22 cellular contexts compared by ENCODE assay signal in genomic region chr11:61725632-61726280, GRCh38. TPM values are rescaled to one million over a fixed set of nuclear protein-coding genes. Genes with fewer than 3 reads are reported as not detected.
DNase-seq lines count a peak whose midpoint lies in the region; ATAC-seq, FAIRE-seq and TF ChIP-seq lines count a peak whose summit lies in the region.
"Had no signal": no experiment of that assay in that cellular context is flagged by ENCODE, and none has a peak within 500 bp of the region (broad histone marks: within the 10 kb centered on the region; RNA-seq: fewer than 3 reads in every experiment).

No MANE protein-coding gene starts in this region.

- intact Hi-C loops in HepG2 (cut with micrococcal nuclease; ENCODE audit: unreplicated experiment), result no loop called here
- intact Hi-C loops in right lobe of liver (cut with DNase I), result no loop called here

- H3K36me3 ChIP-seq in HepG2 (replicated peaks in 1 of 2; ENCODE audit: control insufficient read depth in 1 of 2, insufficient read depth in 2 of 2, low read length in 2 of 2) (peaks cover 12 to 48% of the 10 kb centered on the region in 2 experiments), right lobe of liver (no peaks in the 10 kb centered on the region), bronchial epithelial cell (ENCODE audit: control insufficient read depth, insufficient read depth, low read length) (no peaks in the 10 kb centered on the region)
- H3K36me3 ChIP-seq: prostate gland had no signal

- H3K27ac ChIP-seq in HepG2 (ENCODE audit: extremely low read length, insufficient read depth, low read length) (no peak overlapping the region), right lobe of liver (no peak overlapping the region)
- H3K27ac ChIP-seq: C4-2B, Peyer's patch had no signal

- no peak for TF ChIP-seq RAD21 in HepG2 (CRISPR knock-in tag; IDR thresholded peaks at IDR 0.05)

- H3K27me3 ChIP-seq in HepG2 (ENCODE audit: control insufficient read depth in 1 of 2, insufficient read depth in 2 of 2, low read length in 2 of 2) (no peaks in the 10 kb centered on the region), right lobe of liver (no peaks in the 10 kb centered on the region), bronchial epithelial cell (ENCODE audit: control insufficient read depth, insufficient read depth, low read length) (no peaks in the 10 kb centered on the region)
- H3K27me3 ChIP-seq: Peyer's patch, tibial nerve had no signal

- BruUV-seq in HepG2 (replicated peaks; lab: Mats Ljungman, UMichigan), result no TSS peak

- H3K4me3 Mint-ChIP-seq in effector memory CD8-positive, alpha-beta T cell, result no peak overlapping the region
- H3K4me3 Mint-ChIP-seq: activated CD4-positive, alpha-beta memory T cell treated with anti-CD3 and anti-CD28 coated beads for 36 hours; activated naive CD8-positive, alpha-beta T cell treated with anti-CD3 and anti-CD28 coated beads for 36 hours; naive thymus-derived CD8-positive, alpha-beta T cell; stimulated activated memory B cell treated with anti-CD40 and anti-IgM and Interleukin-4, amounts not matched to agents 10 μg/mL and 1 μg/mL and 100 μg/mL, for 72 hours had no signal

- no peaks in the 10 kb centered on the region for H3K4me1 Mint-ChIP-seq in effector memory CD8-positive, alpha-beta T cell (ENCODE audit: low read depth in 2 of 2)
- H3K4me1 Mint-ChIP-seq: activated naive CD8-positive, alpha-beta T cell treated with anti-CD3 and anti-CD28 coated beads for 36 hours had no signal

- H3K79me2 ChIP-seq in HepG2 (ENCODE audit: insufficient read depth, low read length), result no peaks in the 10 kb centered on the region

- no peak for TF ChIP-seq POLR2A in HepG2 (IDR thresholded peaks at IDR 0.05; ENCODE audit: insufficient read depth in 1 of 2, low read depth in 2 of 2, low read length in 2 of 2)
- no peak for TF ChIP-seq POLR2A in right lobe of liver (IDR thresholded peaks at IDR 0.05)

- 95% methylated on average over 15 of the region's 16 CpGs for WGBS in HepG2 (ENCODE audit: low lambda C conversion rate)
- 90% methylated on average over 2 of the region's 16 CpGs for WGBS in right lobe of liver (ENCODE audit: insufficient coverage, low coverage, low lambda C conversion rate, missing lambda C conversion rate)

- in situ Hi-C loops in HepG2 (cut with HindIII; ENCODE audit: extremely low pct_ligation_motif_present, low pct_unique_long_range_greater_than_20kb), result no loop called here

- peaks cover 0 to 5% of the 10 kb centered on the region in 2 donors for H3K27me3 Mint-ChIP-seq in effector memory CD8-positive, alpha-beta T cell
- H3K27me3 Mint-ChIP-seq: activated CD4-positive, alpha-beta memory T cell treated with anti-CD3 and anti-CD28 coated beads for 36 hours; activated naive CD8-positive, alpha-beta T cell treated with anti-CD3 and anti-CD28 coated beads for 36 hours; naive thymus-derived CD8-positive, alpha-beta T cell had no signal

- no peak overlapping the region for H3K9ac ChIP-seq in HepG2 (ENCODE audit: insufficient read depth, low read depth, low read length)

- TF ChIP-seq CTCF in HepG2 (CRISPR knock-in tag; IDR thresholded peaks at IDR 0.05) (no peak), right lobe of liver (IDR thresholded peaks at IDR 0.05) (no peak), bronchial epithelial cell (IDR thresholded peaks at IDR 0.05; ENCODE audit: insufficient read depth, low read length, severe bottlenecking) (no peak)

- FAIRE-seq in HepG2 (lab: Jason Lieb, UNC) (no peak), bronchial epithelial cell (lab: Jason Lieb, UNC) (no peak)
- FAIRE-seq: GM18507 had no signal

- H3K4me2 ChIP-seq in HepG2 (ENCODE audit: low read depth, low read length), result no peak overlapping the region

- no peaks in the 10 kb centered on the region for H3K36me3 Mint-ChIP-seq in effector memory CD8-positive, alpha-beta T cell (ENCODE audit: insufficient read depth)
- H3K36me3 Mint-ChIP-seq: activated CD4-positive, alpha-beta memory T cell treated with anti-CD3 and anti-CD28 coated beads for 36 hours; activated naive CD8-positive, alpha-beta T cell treated with anti-CD3 and anti-CD28 coated beads for 36 hours; naive thymus-derived CD8-positive, alpha-beta T cell; stimulated activated memory B cell treated with anti-CD40 and anti-IgM and Interleukin-4, amounts not matched to agents 10 μg/mL and 1 μg/mL and 100 μg/mL, for 72 hours had no signal

- H3K4me1 ChIP-seq in HepG2 (ENCODE audit: insufficient read depth, low read length) (no peaks in the 10 kb centered on the region), right lobe of liver (no peaks in the 10 kb centered on the region)
- H3K4me1 ChIP-seq: Peyer's patch, prostate gland had no signal

- POLR2A ChIA-PET in HepG2 (lab: Yijun Ruan, JAX), result no interaction called here

- H3K4me3 ChIP-seq in HepG2 (replicated peaks in 1 of 3; ENCODE audit: insufficient read depth in 1 of 3, low read depth in 2 of 3, low read length in 3 of 3) (no peak overlapping the region), right lobe of liver (no peak overlapping the region), bronchial epithelial cell (ENCODE audit: low read depth, low read length) (no peak overlapping the region)
- H3K4me3 ChIP-seq: lung, Peyer's patch, prostate gland, tibial nerve had no signal

- no peak for TF ChIP-seq EP300 in HepG2 (IDR thresholded peaks at IDR 0.05; ENCODE audit: low read depth in 2 of 2, low read length in 2 of 2)
- no peak for TF ChIP-seq EP300 in HepG2 (CRISPR knock-in tag; IDR thresholded peaks at IDR 0.05; ENCODE audit: borderline replicate concordance)

- no peaks in the 10 kb centered on the region for H4K20me1 ChIP-seq in HepG2 (ENCODE audit: insufficient read depth, low read length)

- CTCF ChIA-PET in HepG2 (lab: Yijun Ruan, JAX; ENCODE audit: low intra/inter-chr PET ratio, low total read pairs), result no interaction called here

- ATAC-seq in HepG2, result no peak
- no peak for ATAC-seq in right lobe of liver
- ATAC-seq in HG03432 (IDR thresholded peaks at IDR 0.05; ENCODE audit: unreplicated experiment), result no peak
- ATAC-seq in effector memory CD8-positive, alpha-beta T cell (replicated peaks), result no peak
- ATAC-seq: naive thymus-derived CD8-positive, alpha-beta T cell; stimulated activated memory B cell treated with anti-CD40 and anti-IgM and Interleukin-4, amounts not matched to agents 10 μg/mL and 1 μg/mL and 100 μg/mL, for 72 hours had no signal

- peak overlapping the region in 1 of 2 donors; percentile 45 for H3K27ac Mint-ChIP-seq in effector memory CD8-positive, alpha-beta T cell
- H3K27ac Mint-ChIP-seq: activated CD4-positive, alpha-beta memory T cell treated with anti-CD3 and anti-CD28 coated beads for 36 hours; activated naive CD8-positive, alpha-beta T cell treated with anti-CD3 and anti-CD28 coated beads for 36 hours; stimulated activated memory B cell treated with anti-CD40 and anti-IgM and Interleukin-4, amounts not matched to agents 10 μg/mL and 1 μg/mL and 100 μg/mL, for 72 hours had no signal

- no peaks in the 10 kb centered on the region for H3K9me3 Mint-ChIP-seq in effector memory CD8-positive, alpha-beta T cell
- H3K9me3 Mint-ChIP-seq: activated CD4-positive, alpha-beta memory T cell treated with anti-CD3 and anti-CD28 coated beads for 36 hours; activated naive CD8-positive, alpha-beta T cell treated with anti-CD3 and anti-CD28 coated beads for 36 hours; naive thymus-derived CD8-positive, alpha-beta T cell; stimulated activated memory B cell treated with anti-CD40 and anti-IgM and Interleukin-4, amounts not matched to agents 10 μg/mL and 1 μg/mL and 100 μg/mL, for 72 hours had no signal

- H2AFZ ChIP-seq in HepG2 (ENCODE audit: low read length), result no peak overlapping the region

- DNase-seq in HepG2 (ENCODE audit: low spot score) (no peak), right lobe of liver (no peak), bronchial epithelial cell (ENCODE audit: low read depth) (peak; percentile 72), iris pigment epithelial cell (ENCODE audit: low read depth) (peak; percentile 35), D341Med (ENCODE audit: low spot score) (no peak), DMS79 treated with DMSO at 0.1 percent for 48 hours (lab: John Stamatoyannopoulos, UW) (no peak)
- no peak for DNase-seq in effector memory CD8-positive, alpha-beta T cell
- DNase-seq: activated CD4-positive, alpha-beta memory T cell treated with anti-CD3 and anti-CD28 coated beads for 36 hours; activated naive CD8-positive, alpha-beta T cell treated with anti-CD3 and anti-CD28 coated beads for 36 hours; activated T-cell treated with anti-CD3 and anti-CD28 coated beads, Interleukin-2, amount 50 U/mL, for 48 hours; H7; naive thymus-derived CD8-positive, alpha-beta T cell; NCI-H2171; NCI-H82; Peyer's patch had no signal

- H3K9me3 ChIP-seq in HepG2 (ENCODE audit: low read length) (no peaks in the 10 kb centered on the region), right lobe of liver (no peaks in the 10 kb centered on the region)
- H3K9me3 ChIP-seq: Peyer's patch, prostate gland, tibial nerve had no signal

RNA-seq across cellular contexts. Expression of gene MYRF, which starts 26.7 kb away (rescaled TPM):
- 7.9 and 10.2 TPM in 2 replicates for total RNA-seq in HepG2 (2016; rRNA removed; fragmentation: Illumina TruSeq; extraction: Trizol)
- 6.6 and 7.4 TPM in 2 replicates for total RNA-seq in HepG2 (2016; cell fraction: cytosol; rRNA removed; fragmentation: Illumina TruSeq; extraction: Trizol; ENCODE audit: low read depth)
- total RNA-seq in HepG2 (2016; cell fraction: insoluble cytoplasmic fraction; rRNA removed; fragmentation: Illumina TruSeq; extraction: Trizol), result 6.8 and 10.3 TPM in 2 replicates
- total RNA-seq in HepG2 (2016; cell fraction: membrane; rRNA removed; fragmentation: Illumina TruSeq; extraction: Trizol), result 8.2 and 8.5 TPM in 2 replicates
- total RNA-seq in HepG2 (2016; cell fraction: nucleus; rRNA removed; fragmentation: Illumina TruSeq; extraction: Trizol), result 16.7 and 20.6 TPM in 2 replicates
- polyA plus RNA-seq in HepG2 (2011; rRNA removed), result 25.9 and 33.2 TPM in 2 replicates
- 17.4 and 19.1 TPM in 2 replicates for polyA plus RNA-seq in HepG2 (2011; cell fraction: cytosol; rRNA removed)
- polyA plus RNA-seq in HepG2 (2011; cell fraction: nucleus; rRNA removed), result 140 and 154 TPM in 2 replicates
- 27.5 and 41.4 TPM in 2 replicates for polyA plus RNA-seq in HepG2 (2012)
- 1.8 and 2.1 TPM in 2 replicates for polyA plus RNA-seq in HepG2 (2016; cell fraction: cytosol; fragmentation: Illumina TruSeq; extraction: Trizol; ENCODE audit: low read depth)
- polyA plus RNA-seq in HepG2 (2016; cell fraction: insoluble cytoplasmic fraction; fragmentation: Illumina TruSeq; extraction: Trizol; ENCODE audit: low read depth), result 12.8 and 17.2 TPM in 2 replicates
- 5.7 and 6.2 TPM in 2 replicates for polyA plus RNA-seq in HepG2 (2016; cell fraction: membrane; fragmentation: Illumina TruSeq; extraction: Trizol; ENCODE audit: low read depth)
- 69.8 and 76.1 TPM in 2 replicates for polyA plus RNA-seq in HepG2 (2016; cell fraction: nucleus; fragmentation: Illumina TruSeq; extraction: Trizol; ENCODE audit: insufficient read depth, low read depth)
- 2.9 and 52.2 TPM in 2 replicates for polyA minus RNA-seq in HepG2 (2011; rRNA and poly(A)+ RNA removed; ENCODE audit: low replicate concordance)
- 27.3 and 36.7 TPM in 2 replicates for polyA minus RNA-seq in HepG2 (2011; cell fraction: cytosol; rRNA and poly(A)+ RNA removed)
- polyA minus RNA-seq in HepG2 (2011; cell fraction: nucleus; rRNA and poly(A)+ RNA removed), result 39.0 and 39.4 TPM in 2 replicates
- 10 to 100 TPM in 5 of 6 experiments, 1 to 10 TPM in 1; 7.6 to 16.4 (median 11.6) TPM for total RNA-seq in right lobe of liver
- total RNA-seq in bronchial epithelial cell, result under 0.01 and 0.13 TPM in 2 replicates

RNA-seq across cellular contexts. Expression of gene DAGLA, which starts 45.6 kb away (rescaled TPM):
- total RNA-seq in HepG2 (2016; rRNA removed; fragmentation: Illumina TruSeq; extraction: Trizol) (2.3 and 3.9 TPM in 2 replicates), right lobe of liver (1 to 10 TPM in 2 of 6 experiments, under 1 TPM in 4; 0.33 to 5.5 (median 0.79) TPM), bronchial epithelial cell (under 0.01 and 0.13 TPM in 2 replicates)
- 0.61 and 0.88 TPM in 2 replicates for total RNA-seq in HepG2 (2016; cell fraction: cytosol; rRNA removed; fragmentation: Illumina TruSeq; extraction: Trizol; ENCODE audit: low read depth)
- total RNA-seq in HepG2 (2016; cell fraction: insoluble cytoplasmic fraction; rRNA removed; fragmentation: Illumina TruSeq; extraction: Trizol), result 2.1 and 3.9 TPM in 2 replicates
- 2.2 and 2.4 TPM in 2 replicates for total RNA-seq in HepG2 (2016; cell fraction: membrane; rRNA removed; fragmentation: Illumina TruSeq; extraction: Trizol)
- total RNA-seq in HepG2 (2016; cell fraction: nucleus; rRNA removed; fragmentation: Illumina TruSeq; extraction: Trizol), result 4.9 and 6.5 TPM in 2 replicates
- 2.6 and 3.3 TPM in 2 replicates for polyA plus RNA-seq in HepG2 (2011; rRNA removed)
- 1.5 and 2.1 TPM in 2 replicates for polyA plus RNA-seq in HepG2 (2011; cell fraction: cytosol; rRNA removed)
- 12.4 and 14.2 TPM in 2 replicates for polyA plus RNA-seq in HepG2 (2011; cell fraction: nucleus; rRNA removed)
- polyA plus RNA-seq in HepG2 (2012), result 2.6 and 5.3 TPM in 2 replicates
- 0.45 and 0.67 TPM in 2 replicates for polyA plus RNA-seq in HepG2 (2016; cell fraction: cytosol; fragmentation: Illumina TruSeq; extraction: Trizol; ENCODE audit: low read depth)
- polyA plus RNA-seq in HepG2 (2016; cell fraction: insoluble cytoplasmic fraction; fragmentation: Illumina TruSeq; extraction: Trizol; ENCODE audit: low read depth), result 2.5 and 3.0 TPM in 2 replicates
- 1.5 and 1.9 TPM in 2 replicates for polyA plus RNA-seq in HepG2 (2016; cell fraction: membrane; fragmentation: Illumina TruSeq; extraction: Trizol; ENCODE audit: low read depth)
- 14.4 and 14.8 TPM in 2 replicates for polyA plus RNA-seq in HepG2 (2016; cell fraction: nucleus; fragmentation: Illumina TruSeq; extraction: Trizol; ENCODE audit: insufficient read depth, low read depth)
- polyA minus RNA-seq in HepG2 (2011; rRNA and poly(A)+ RNA removed; ENCODE audit: low replicate concordance), result 2.0 and 8.0 TPM in 2 replicates
- polyA minus RNA-seq in HepG2 (2011; cell fraction: cytosol; rRNA and poly(A)+ RNA removed), result 2.2 and 3.0 TPM in 2 replicates
- polyA minus RNA-seq in HepG2 (2011; cell fraction: nucleus; rRNA and poly(A)+ RNA removed), result 4.6 TPM in 2 replicates
- polyA plus RNA-seq: naive thymus-derived CD8-positive, alpha-beta T cell had no signal

Comparison
In these comparisons a context has a peak if more than half of its experiments do, and no peak if none do; other contexts are left out.
1. DNase-seq: peak in bronchial epithelial cell (single experiment) and iris pigment epithelial cell (single experiment); none in HepG2 (single experiment), right lobe of liver (0 of 3), D341Med (single experiment), effector memory CD8-positive, alpha-beta T cell (0 of 3) and DMS79 treated with DMSO at 0.1 percent for 48 hours (single experiment).